ENCODE assay signal across 17 cellular contexts in the genomic region with DNA sequence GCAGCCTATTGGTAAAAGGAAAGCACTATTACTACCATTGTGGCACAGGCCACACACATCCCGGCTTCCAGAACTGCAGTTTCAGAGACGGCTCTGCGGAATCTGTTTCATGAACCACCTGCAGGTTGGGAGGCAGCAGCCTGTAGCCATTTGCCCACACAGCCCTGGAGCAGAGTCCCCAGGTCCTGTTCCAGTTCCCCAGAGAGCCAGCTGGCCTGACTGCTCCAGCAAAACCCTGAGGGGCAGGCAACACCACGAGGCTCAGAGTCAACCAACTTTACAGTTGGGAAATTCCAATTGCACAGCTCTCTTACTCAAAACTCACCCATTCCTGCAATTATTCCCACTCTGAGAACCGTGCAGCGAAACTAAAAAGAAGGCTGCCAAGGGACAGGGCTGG.
A peak's percentile ranks its signal among the peaks of the same experiment; 100 is the strongest.
DNase-seq lines count a peak whose midpoint lies in the region; FAIRE-seq and TF ChIP-seq lines count a peak whose summit lies in the region.
"Had no signal": no experiment of that assay in that cellular context is flagged by ENCODE, and none has a peak within 500 bp of the region (broad histone marks: within the 10 kb centered on the region; RNA-seq: fewer than 3 reads in every experiment).

No MANE protein-coding gene starts in this region.

- no peak overlapping the region for H3K27ac ChIP-seq in kidney (ENCODE audit: low read depth in 2 of 2, low read length in 2 of 2)
- H3K27ac ChIP-seq in neural progenitor cell: no peak overlapping the region
- H3K27ac ChIP-seq: Peyer's patch had no signal

- peak overlapping the region; percentile 28 for H2AFZ ChIP-seq in neural progenitor cell (replicated peaks)

- no peaks in the 10 kb centered on the region for H3K36me3 Mint-ChIP-seq in neural progenitor cell
- H3K36me3 Mint-ChIP-seq: CD4-positive, CD25-positive, alpha-beta regulatory T cell had no signal

- H3K27me3 Mint-ChIP-seq in neural progenitor cell (ENCODE audit: insufficient read depth, low read depth): peaks cover 4% of the 10 kb centered on the region

- H3K4me1 Mint-ChIP-seq in neural progenitor cell: peaks cover 6% of the 10 kb centered on the region
- H3K4me1 Mint-ChIP-seq: CD4-positive, CD25-positive, alpha-beta regulatory T cell had no signal

- no peaks in the 10 kb centered on the region for H3K36me3 ChIP-seq in kidney (ENCODE audit: control insufficient read depth in 1 of 2, insufficient read depth in 2 of 2, low read length in 2 of 2)
- H3K36me3 ChIP-seq in neural progenitor cell: no peaks in the 10 kb centered on the region
- H3K36me3 ChIP-seq: MG63, Peyer's patch had no signal

- H3K9me3 ChIP-seq in kidney (ENCODE audit: control insufficient read depth in 1 of 2, low read length in 2 of 2): no peaks in the 10 kb centered on the region
- H3K9me3 ChIP-seq in neural progenitor cell (ENCODE audit: low read depth): no peaks in the 10 kb centered on the region
- H3K9me3 ChIP-seq: MG63, Peyer's patch had no signal

- H3K27ac Mint-ChIP-seq in neural progenitor cell: no peak overlapping the region
- H3K27ac Mint-ChIP-seq: CD4-positive, CD25-positive, alpha-beta regulatory T cell; H9; HFFc6 had no signal

- peak; percentile 39 for DNase-seq in ELF-1 (ENCODE audit: low read depth, low spot score)
- peak; percentile 54 for DNase-seq in SK-N-DZ (ENCODE audit: low spot score)
- peak; percentile 65 for DNase-seq in kidney
- DNase-seq in neural progenitor cell (ENCODE audit: low spot score): no peak
- DNase-seq in NK-92 treated with Interleukin-12 subunit alpha and Interleukin-12 subunit beta, amount 100 ng/mL, for 24 hours (lab: John Stamatoyannopoulos, UW): no peak
- no peak for DNase-seq in NCI-H2227 treated with DMSO at 0.1 percent for 48 hours (lab: John Stamatoyannopoulos, UW)
- no peak for DNase-seq in posterior vena cava (ENCODE audit: low spot score)
- DNase-seq: CD4-positive, CD25-positive, alpha-beta regulatory T cell; DMS79; H9; HFFc6; MG63; NCI-H1436; NCI-H187 treated with DMSO at 0.1 percent for 48 hours; NCI-H2107; Peyer's patch had no signal

- H3K4me1 ChIP-seq in kidney (ENCODE audit: control insufficient read depth in 1 of 2, insufficient read depth in 1 of 2, low read depth in 1 of 2, low read length in 2 of 2): peaks cover 0 to 14% of the 10 kb centered on the region in 2 donors
- peaks cover 13% of the 10 kb centered on the region for H3K4me1 ChIP-seq in neural progenitor cell
- H3K4me1 ChIP-seq: Peyer's patch had no signal

- TF ChIP-seq CTCF in kidney (IDR thresholded peaks at IDR 0.05; ENCODE audit: borderline replicate concordance, extremely low read depth, insufficient read depth) (no peak), neural progenitor cell (IDR thresholded peaks at IDR 0.05) (no peak)

- H3K4me3 ChIP-seq in kidney (ENCODE audit: low read length in 2 of 2) (no peak overlapping the region), neural progenitor cell (no peak overlapping the region)
- H3K4me3 ChIP-seq: K562, MG63, Peyer's patch had no signal

- no peaks in the 10 kb centered on the region for H3K9me3 Mint-ChIP-seq in neural progenitor cell
- H3K9me3 Mint-ChIP-seq: H9, HFFc6 had no signal

- H3K4me3 Mint-ChIP-seq in neural progenitor cell: no peak overlapping the region
- H3K4me3 Mint-ChIP-seq: CD4-positive, CD25-positive, alpha-beta regulatory T cell; H9; HFFc6 had no signal

- no peak for FAIRE-seq in kidney (lab: Jason Lieb, UNC)
- FAIRE-seq: K562 had no signal

- H4K20me1 ChIP-seq in neural progenitor cell (ENCODE audit: low read depth): no peaks in the 10 kb centered on the region

- no peaks in the 10 kb centered on the region for H3K79me2 ChIP-seq in neural progenitor cell (ENCODE audit: low read depth)

- H3K9ac ChIP-seq in kidney (ENCODE audit: low read length in 2 of 2): no peak overlapping the region
- no peak overlapping the region for H3K9ac ChIP-seq in neural progenitor cell

- intact Hi-C loops in kidney (cut with DNase I) (no loop called here), posterior vena cava (cut with DNase I) (no loop called here)

- H3K27me3 ChIP-seq in neural progenitor cell: no peaks in the 10 kb centered on the region
- H3K27me3 ChIP-seq: MG63, Peyer's patch had no signal

- H3K4me2 ChIP-seq in neural progenitor cell: no peak overlapping the region

- H3F3A ChIP-seq in neural progenitor cell (ENCODE audit: low read depth): no peaks in the 10 kb centered on the region

Comparison
In these comparisons a context has a peak if more than half of its experiments do, and no peak if none do; other contexts are left out.
1. DNase-seq: peak in ELF-1 (single experiment), SK-N-DZ (single experiment) and kidney (single experiment); none in neural progenitor cell (single experiment), NK-92 treated with Interleukin-12 subunit alpha and Interleukin-12 subunit beta, amount 100 ng/mL, for 24 hours (single experiment), NCI-H2227 treated with DMSO at 0.1 percent for 48 hours (single experiment) and posterior vena cava (single experiment).